In genomic region chr15:99692825-99693224, GRCh38 we compare ENCODE assay signal across 27 cellular contexts. TPM values are rescaled to one million over a fixed set of nuclear protein-coding genes. Genes with fewer than 3 reads are reported as not detected.
DNase-seq lines count a peak whose midpoint lies in the region; TF ChIP-seq lines count a peak whose summit lies in the region.
"Had no signal": no experiment of that assay in that cellular context is flagged by ENCODE, and none has a peak within 500 bp of the region (broad histone marks: within the 10 kb centered on the region; RNA-seq: fewer than 3 reads in every experiment).

No MANE protein-coding gene starts in this region.

- no peak overlapping the region for H3K4me3 Mint-ChIP-seq in chondrocyte (ENCODE audit: unreplicated experiment)
- H3K4me3 Mint-ChIP-seq in osteocyte (ENCODE audit: unreplicated experiment): no peak overlapping the region
- H3K4me3 Mint-ChIP-seq: activated T-cell treated with anti-CD3 and anti-CD28 coated beads, Interleukin-2, amount 50 U/mL, for 72 hours; H9; stimulated activated naive CD8-positive, alpha-beta T cell treated with anti-CD3 and anti-CD28 coated beads, Interleukin-15, Interleukin-2, amounts not matched to agents 100 ng/mL and 50 ng/mL, for 24 hours had no signal

- H3K9me3 Mint-ChIP-seq in chondrocyte (ENCODE audit: low read depth) (peaks cover 3% of the 10 kb centered on the region), osteocyte (ENCODE audit: unreplicated experiment) (no peaks in the 10 kb centered on the region)
- H3K9me3 Mint-ChIP-seq: activated T-cell treated with anti-CD3 and anti-CD28 coated beads, Interleukin-2, amount 50 U/mL, for 72 hours; H9; stimulated activated naive CD8-positive, alpha-beta T cell treated with anti-CD3 and anti-CD28 coated beads, Interleukin-15, Interleukin-2, amounts not matched to agents 100 ng/mL and 50 ng/mL, for 24 hours had no signal

- in situ Hi-C loops in HAP-1 (cut with MboI; ENCODE audit: low sequenced_read_pairs): no loop called here

- H3K9me3 ChIP-seq in HAP-1: no peaks in the 10 kb centered on the region
- H3K9me3 ChIP-seq: colonic mucosa, heart left ventricle, psoas muscle, thoracic aorta, uterus had no signal

- H3K27ac Mint-ChIP-seq in chondrocyte (ENCODE audit: unreplicated experiment) (peak overlapping the region; percentile 65), osteocyte (ENCODE audit: unreplicated experiment) (peak overlapping the region; percentile 75)
- H3K27ac Mint-ChIP-seq: activated T-cell treated with anti-CD3 and anti-CD28 coated beads, Interleukin-2, amount 50 U/mL, for 72 hours; stimulated activated naive CD8-positive, alpha-beta T cell treated with anti-CD3 and anti-CD28 coated beads, Interleukin-15, Interleukin-2, amounts not matched to agents 100 ng/mL and 50 ng/mL, for 24 hours had no signal

- no peaks in the 10 kb centered on the region for H3K4me1 ChIP-seq in HAP-1
- H3K4me1 ChIP-seq: colonic mucosa, psoas muscle, uterus had no signal

- H3K4me3 ChIP-seq in GM12865 (ENCODE audit: low read depth, low read length) (no peak overlapping the region), HAP-1 (no peak overlapping the region)
- H3K4me3 ChIP-seq: colonic mucosa, heart left ventricle, PC-9, psoas muscle, thoracic aorta, uterus had no signal

- H3K27me3 Mint-ChIP-seq in chondrocyte (ENCODE audit: low read depth) (no peaks in the 10 kb centered on the region), osteocyte (ENCODE audit: unreplicated experiment) (no peaks in the 10 kb centered on the region)
- H3K27me3 Mint-ChIP-seq: stimulated activated naive CD8-positive, alpha-beta T cell treated with anti-CD3 and anti-CD28 coated beads, Interleukin-15, Interleukin-2, amounts not matched to agents 100 ng/mL and 50 ng/mL, for 24 hours had no signal

- no peak for TF ChIP-seq CTCF in GM12865 (IDR thresholded peaks at IDR 0.05; ENCODE audit: insufficient read depth, low read depth, low read length, missing control alignments)
- TF ChIP-seq CTCF in chondrocyte (IDR thresholded peaks at IDR 0.05): no peak
- TF ChIP-seq CTCF in osteocyte (IDR thresholded peaks at IDR 0.05): no peak

- DNase-seq in GM12865 (ENCODE audit: low read depth): peak; percentile 35
- peak; percentile 20 for DNase-seq in NCI-H226
- DNase-seq in chondrocyte (ENCODE audit: low spot score): no peak
- no peak for DNase-seq in osteocyte (ENCODE audit: extremely low spot score, unreplicated experiment)
- DNase-seq in HAP-1 (ENCODE audit: low spot score in 2 of 2): no peak
- no peak for DNase-seq in T-helper 1 cell
- DNase-seq in NCI-H1048 (lab: John Stamatoyannopoulos, UW): no peak
- DNase-seq: activated CD4-positive, alpha-beta T cell treated with anti-CD3 and anti-CD28 coated beads, Interleukin-2, amount 50 U/mL, for 4 hours; activated naive CD4-positive, alpha-beta T cell treated with Interleukin-2 at 50 U/mL for 16 hours; activated T-cell treated with anti-CD3 and anti-CD28 coated beads, Interleukin-2, amount 50 U/mL, for 72 hours; brain microvascular endothelial cell; colonic mucosa; DMS79 treated with DMSO at 0.1 percent for 48 hours; effector CD8-positive, alpha-beta T cell; H9; KG1; NCI-H1436 treated with DMSO at 0.1 percent for 48 hours; NCI-H2107; NCI-H510A; NK-92 treated with Interleukin-12 subunit alpha and Interleukin-12 subunit beta, amount 100 ng/mL, for 24 hours; PC-9; psoas muscle; SIG-M5; uterus had no signal

- H3K4me1 Mint-ChIP-seq in chondrocyte (ENCODE audit: low read depth) (peaks cover 26% of the 10 kb centered on the region), osteocyte (ENCODE audit: unreplicated experiment) (peaks cover 16% of the 10 kb centered on the region)
- H3K4me1 Mint-ChIP-seq: H9 had no signal

- H3K36me3 ChIP-seq in HAP-1 (replicated peaks): peaks cover 10% of the 10 kb centered on the region
- H3K36me3 ChIP-seq: colonic mucosa, uterus had no signal

- peaks cover 65% of the 10 kb centered on the region for H3K36me3 Mint-ChIP-seq in chondrocyte (ENCODE audit: low read depth)
- H3K36me3 Mint-ChIP-seq in osteocyte (ENCODE audit: unreplicated experiment): peaks cover 90% of the 10 kb centered on the region

- H3K27me3 ChIP-seq in HAP-1 (ENCODE audit: low read depth): no peaks in the 10 kb centered on the region
- H3K27me3 ChIP-seq: brain microvascular endothelial cell, colonic mucosa, heart left ventricle, uterus had no signal

RNA-seq across cellular contexts. Expression of gene LYSMD4, which starts 40.4 kb away (rescaled TPM):
- total RNA-seq in chondrocyte (13.1 to 17.1 TPM (median 13.2 TPM) in 3 replicates), osteocyte (11.3 and 14.1 TPM in 2 replicates)

Comparison
In these comparisons a context has a peak if more than half of its experiments do, and no peak if none do; other contexts are left out.
1. DNase-seq: peak in GM12865 (single experiment) and NCI-H226 (single experiment); none in chondrocyte (single experiment), osteocyte (single experiment), HAP-1 (0 of 2), T-helper 1 cell (0 of 5) and NCI-H1048 (single experiment).